15 cellular contexts compared by ENCODE assay signal in genomic region chr3:179825527-179826246, GRCh38.
"Had no signal": no experiment of that assay in that cellular context is flagged by ENCODE, and none has a peak within 500 bp of the region (broad histone marks: within the 10 kb centered on the region; RNA-seq: fewer than 3 reads in every experiment).

No MANE protein-coding gene starts in this region.

- DNase-seq: activated CD4-positive, CD25-positive, alpha-beta regulatory T cell; activated naive CD4-positive, alpha-beta T cell treated with anti-CD3 and anti-CD28 coated beads, Interleukin-2, amount 50 U/mL, for 16 hours; activated T-cell treated with anti-CD3 and anti-CD28 coated beads, Interleukin-2, amount 50 U/mL, for 1 hour; adrenal gland; cerebellar nuclear complex; dermis blood vessel endothelial cell; endodermal cell; erythroblast; kidney; left ventricle myocardium inferior; stimulated activated CD4-positive, alpha-beta T cell treated with anti-CD3 and anti-CD28 coated beads, Interleukin-15, amount 100 ng/mL, for 24 hours; stimulated activated CD4-positive, alpha-beta T cell treated with anti-CD3 and anti-CD28 coated beads, Interleukin-4, amount 100 ng/mL, for 24 hours had no signal

- H3K4me1 Mint-ChIP-seq: memory B cell had no signal

- H3K4me3 Mint-ChIP-seq: endodermal cell; memory B cell; nephron; stimulated activated naive CD8-positive, alpha-beta T cell treated with anti-CD3 and anti-CD28 coated beads, Interleukin-15, Interleukin-2, amounts not matched to agents 100 ng/mL and 50 ng/mL, for 24 hours had no signal

- H3K27ac Mint-ChIP-seq: endodermal cell; memory B cell; stimulated activated naive CD8-positive, alpha-beta T cell treated with anti-CD3 and anti-CD28 coated beads, Interleukin-15, Interleukin-2, amounts not matched to agents 100 ng/mL and 50 ng/mL, for 24 hours had no signal

- H3K36me3 Mint-ChIP-seq: memory B cell had no signal

- H3K9me3 Mint-ChIP-seq: endodermal cell; memory B cell; nephron; stimulated activated naive CD8-positive, alpha-beta T cell treated with anti-CD3 and anti-CD28 coated beads, Interleukin-15, Interleukin-2, amounts not matched to agents 100 ng/mL and 50 ng/mL, for 24 hours had no signal
